Comparison of ENCODE assay signal across 6 cellular contexts in the genomic region with DNA sequence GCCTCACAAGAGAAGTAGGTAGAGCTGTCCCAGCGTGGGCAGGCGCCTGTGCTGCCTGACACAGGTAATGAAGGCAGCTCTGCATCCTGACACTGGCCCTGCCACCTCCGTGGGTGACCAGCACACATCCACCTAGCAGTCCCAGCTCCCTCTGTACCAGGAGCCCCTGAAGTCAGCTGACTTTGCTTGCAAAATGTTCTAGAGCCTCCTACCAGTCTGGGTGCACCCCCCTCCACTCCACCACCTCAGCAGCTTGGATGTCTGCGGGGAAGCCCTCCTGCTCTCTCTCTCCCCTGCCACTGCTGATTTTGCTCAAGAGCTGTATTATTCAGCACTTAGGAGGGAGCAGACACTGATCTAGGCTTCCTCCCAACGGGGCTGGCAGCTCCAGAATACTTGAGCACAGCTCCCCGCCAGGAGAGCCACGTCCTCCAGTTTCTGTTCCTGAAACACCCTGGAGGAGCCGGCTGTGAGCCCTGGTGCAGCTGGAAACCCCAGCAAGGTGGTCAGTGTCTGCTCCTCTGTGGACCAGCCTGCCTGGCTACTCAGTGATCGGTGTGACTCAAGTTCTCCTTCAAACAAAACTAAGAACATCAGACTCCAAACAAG. TPM values are rescaled to one million over a fixed set of nuclear protein-coding genes. Genes with fewer than 3 reads are reported as not detected.
DNase-seq lines count a peak whose midpoint lies in the region; ATAC-seq, FAIRE-seq and TF ChIP-seq lines count a peak whose summit lies in the region.

No MANE protein-coding gene starts in this region.

- 19% methylated on average over 9 of the region's 9 CpGs for WGBS in pancreas, 2 donors

- H3K4me3 ChIP-seq in choroid plexus epithelial cell (ENCODE audit: low read depth, low read length) = peak overlapping the region; percentile 96
- peak overlapping the region; percentile 93 to 100 (median 100) for H3K4me3 ChIP-seq in pancreas

- ATAC-seq in pancreas = peak in 1 of 4 donors; percentile 4

- H3K27ac ChIP-seq in pancreas = peak overlapping the region in 3 of 4 donors; percentile 61 to 73 (median 72)

- no peaks in the 10 kb centered on the region for H3K27me3 ChIP-seq in pancreas

- intact Hi-C loops in pancreas (cut with DNase I) = no loop called here

- H3K9me3 ChIP-seq in pancreas = no peaks in the 10 kb centered on the region

- DNase-seq in stimulated activated CD4-positive, alpha-beta T cell treated with anti-CD3 and anti-CD28 coated beads, Interleukin-4, amount 100 ng/mL, for 24 hours = peak; percentile 38
- DNase-seq in stimulated activated CD4-positive, alpha-beta T cell treated with anti-CD3 and anti-CD28 coated beads, Interleukin-4, amount 100 ng/mL, for 1 hour = no peak
- DNase-seq in choroid plexus epithelial cell (ENCODE audit: low read depth) (peak; percentile 47), pancreas (peak in 2 of 6 donors; percentile 35 to 55), EL (no peak), NCI-H146 treated with DMSO at 0.1 percent for 48 hours (lab: John Stamatoyannopoulos, UW; ENCODE audit: unreplicated experiment) (no peak)

- peaks cover 0 to 15% (median 4%) of the 10 kb centered on the region in 3 donors for H3K4me1 ChIP-seq in pancreas

- H3K36me3 ChIP-seq in pancreas = no peaks in the 10 kb centered on the region

- FAIRE-seq in pancreas (lab: Jason Lieb, UNC) = no peak

- TF ChIP-seq CTCF in choroid plexus epithelial cell (conservative IDR thresholded peaks at IDR 0.05; ENCODE audit: low read depth, low read length) = no peak
- TF ChIP-seq CTCF in pancreas (IDR thresholded peaks at IDR 0.05) = no peak

RNA-seq across cellular contexts. Expression of gene RNF166, which starts 1.0 kb away (rescaled TPM):
- 10 to 100 TPM in 4 of 6 donors, 1 to 10 TPM in 2; 9.7 to 18.0 (median 10.9) TPM for total RNA-seq in pancreas
- 10 to 100 TPM; 23.4 to 40.9 TPM for polyA plus RNA-seq in pancreas

RNA-seq across cellular contexts. Expression of gene CTU2, which starts 1.1 kb away (rescaled TPM):
- 10 to 100 TPM in 3 of 6 donors, 1 to 10 TPM in 3; 8.1 to 13.3 (median 10.0) TPM for total RNA-seq in pancreas
- 10 to 100 TPM; 20.3 to 21.9 TPM for polyA plus RNA-seq in pancreas

RNA-seq across cellular contexts. Expression of gene SNAI3, which starts 18.9 kb away (rescaled TPM):
- total RNA-seq in pancreas = 1 to 10 TPM in 1 of 6 donors, under 1 TPM in 5; 0.19 to 1.9 (median 0.69) TPM
- 1 to 10 TPM in 1 of 2 donors, under 1 TPM in 1; 0.72 to 1.2 TPM for polyA plus RNA-seq in pancreas

RNA-seq across cellular contexts. Expression of gene MVD, which starts 42.3 kb away (rescaled TPM):
- 10 to 100 TPM; 12.7 to 20.7 (median 15.3) TPM for total RNA-seq in pancreas
- polyA plus RNA-seq in pancreas = 10 to 100 TPM; 41.8 to 46.6 TPM

RNA-seq across cellular contexts. Expression of gene CYBA, which starts 54.3 kb away (rescaled TPM):
- 100 to 1,000 TPM in 2 of 6 donors, 10 to 100 TPM in 4; 38.0 to 135 (median 58.8) TPM for total RNA-seq in pancreas
- polyA plus RNA-seq in pancreas = 10 to 100 TPM; 63.3 to 85.9 TPM

Comparison
In these comparisons a context has a peak if more than half of its experiments do, and no peak if none do; other contexts are left out.
1. DNase-seq: peak in stimulated activated CD4-positive, alpha-beta T cell treated with anti-CD3 and anti-CD28 coated beads, Interleukin-4, amount 100 ng/mL, for 24 hours (single experiment) and choroid plexus epithelial cell (single experiment); none in stimulated activated CD4-positive, alpha-beta T cell treated with anti-CD3 and anti-CD28 coated beads, Interleukin-4, amount 100 ng/mL, for 1 hour (single experiment), EL (single experiment) and NCI-H146 treated with DMSO at 0.1 percent for 48 hours (single experiment).